16 cellular contexts compared by ENCODE assay signal in genomic region chr22:47289316-47289985, GRCh38.
DNase-seq lines count a peak whose midpoint lies in the region; ATAC-seq and TF ChIP-seq lines count a peak whose summit lies in the region.
"Had no signal": no experiment of that assay in that cellular context is flagged by ENCODE, and none has a peak within 500 bp of the region (broad histone marks: within the 10 kb centered on the region; RNA-seq: fewer than 3 reads in every experiment).

No MANE protein-coding gene starts in this region.

- H3K4me3 ChIP-seq in osteoblast (ENCODE audit: insufficient read depth, low read length), result no peak overlapping the region
- H3K4me3 ChIP-seq in uterus, result no peak overlapping the region
- H3K4me3 ChIP-seq: GM12878 had no signal

- TF ChIP-seq POLR2A in uterus (IDR thresholded peaks at IDR 0.05), result no peak

- no peak overlapping the region for H3K27ac ChIP-seq in osteoblast (ENCODE audit: low read depth, low read length)
- no peak overlapping the region for H3K27ac ChIP-seq in uterus

- H3K4me1 ChIP-seq in osteoblast (ENCODE audit: insufficient read depth, low read length), result no peaks in the 10 kb centered on the region
- H3K4me1 ChIP-seq in uterus, result no peaks in the 10 kb centered on the region

- H3K27me3 ChIP-seq in osteoblast (ENCODE audit: insufficient read depth, low read length) (no peaks in the 10 kb centered on the region), uterus (no peaks in the 10 kb centered on the region)

- no peaks in the 10 kb centered on the region for H3K9me3 Mint-ChIP-seq in natural killer cell treated with Interleukin-12 subunit alpha and Interleukin-12 subunit beta and Interleukin-15 and Interleukin-18, amount 100 ng/mL, for 72 hours
- no peaks in the 10 kb centered on the region for H3K9me3 Mint-ChIP-seq in natural killer cell
- H3K9me3 Mint-ChIP-seq: CD4-positive, alpha-beta T cell had no signal

- peak; percentile 45 for DNase-seq in natural killer cell treated with Interleukin-12 subunit alpha and Interleukin-12 subunit beta and Interleukin-15 and Interleukin-18, amount 100 ng/mL, for 72 hours (ENCODE audit: low spot score)
- DNase-seq in natural killer cell (no peak), islet precursor cell (peak; percentile 9), osteoblast (ENCODE audit: insufficient read length, low spot score, missing footprints) (peak; percentile 70), uterus (peak; percentile 6 to 7), HuH-7.5 (ENCODE audit: low spot score) (no peak)
- DNase-seq: C1 segment of cervical spinal cord, Calu3, DMS 273 treated with DMSO at 0.1 percent for 48 hours, GOT3, H9 had no signal

- no peak for TF ChIP-seq CTCF in natural killer cell (IDR thresholded peaks at IDR 0.05)
- no peak for TF ChIP-seq CTCF in osteoblast (IDR thresholded peaks at IDR 0.05; ENCODE audit: extremely low read depth, low read depth, low read length)
- TF ChIP-seq CTCF in uterus (IDR thresholded peaks at IDR 0.05), result no peak

- no peak overlapping the region for H2AFZ ChIP-seq in osteoblast (ENCODE audit: low read length)

- no peaks in the 10 kb centered on the region for H3K36me3 Mint-ChIP-seq in natural killer cell treated with Interleukin-12 subunit alpha and Interleukin-12 subunit beta and Interleukin-15 and Interleukin-18, amount 100 ng/mL, for 72 hours
- no peaks in the 10 kb centered on the region for H3K36me3 Mint-ChIP-seq in natural killer cell

- H3K4me1 Mint-ChIP-seq in natural killer cell treated with Interleukin-12 subunit alpha and Interleukin-12 subunit beta and Interleukin-15 and Interleukin-18, amount 100 ng/mL, for 72 hours (ENCODE audit: low read depth in 2 of 2), result no peaks in the 10 kb centered on the region
- no peaks in the 10 kb centered on the region for H3K4me1 Mint-ChIP-seq in natural killer cell
- H3K4me1 Mint-ChIP-seq: B cell, H9 had no signal

- no peaks in the 10 kb centered on the region for H3K9me3 ChIP-seq in osteoblast (ENCODE audit: low read depth, low read length)
- H3K9me3 ChIP-seq in uterus, result no peaks in the 10 kb centered on the region

- no peaks in the 10 kb centered on the region for H4K20me1 ChIP-seq in osteoblast (ENCODE audit: insufficient read depth, low read length)

- no peak for ATAC-seq in natural killer cell treated with Interleukin-12 subunit alpha and Interleukin-12 subunit beta and Interleukin-15 and Interleukin-18, amount 100 ng/mL, for 72 hours
- ATAC-seq in natural killer cell, result no peak
- ATAC-seq in GM18907 (IDR thresholded peaks at IDR 0.05; ENCODE audit: unreplicated experiment), result no peak
- no peak for ATAC-seq in GM21723 (IDR thresholded peaks at IDR 0.05; ENCODE audit: unreplicated experiment)
- ATAC-seq: GM12878 had no signal

- H3K36me3 ChIP-seq in osteoblast (ENCODE audit: insufficient read depth, low read length) (no peaks in the 10 kb centered on the region), uterus (no peaks in the 10 kb centered on the region)

- no peak overlapping the region for H3K4me3 Mint-ChIP-seq in natural killer cell treated with Interleukin-12 subunit alpha and Interleukin-12 subunit beta and Interleukin-15 and Interleukin-18, amount 100 ng/mL, for 72 hours
- no peak overlapping the region for H3K4me3 Mint-ChIP-seq in natural killer cell
- H3K4me3 Mint-ChIP-seq: B cell; CD4-positive, alpha-beta T cell; H9 had no signal

- H3K79me2 ChIP-seq in osteoblast (ENCODE audit: insufficient read depth, low read length), result no peaks in the 10 kb centered on the region

- peaks cover 14 to 25% of the 10 kb centered on the region in 2 donors for H3K27me3 Mint-ChIP-seq in natural killer cell treated with Interleukin-12 subunit alpha and Interleukin-12 subunit beta and Interleukin-15 and Interleukin-18, amount 100 ng/mL, for 72 hours
- H3K27me3 Mint-ChIP-seq in natural killer cell (ENCODE audit: low read depth in 2 of 2), result peaks cover 0 to 8% of the 10 kb centered on the region in 2 donors

- intact Hi-C loops in natural killer cell (cut with micrococcal nuclease) (no loop called here), uterus (cut with DNase I; ENCODE audit: low total_unique reads) (no loop called here)

- no peak overlapping the region for H3K4me2 ChIP-seq in osteoblast (ENCODE audit: insufficient read depth, low read length)

- H3K27ac Mint-ChIP-seq in natural killer cell treated with Interleukin-12 subunit alpha and Interleukin-12 subunit beta and Interleukin-15 and Interleukin-18, amount 100 ng/mL, for 72 hours, result no peak overlapping the region
- no peak overlapping the region for H3K27ac Mint-ChIP-seq in natural killer cell
- H3K27ac Mint-ChIP-seq: B cell; CD4-positive, alpha-beta T cell; H9 had no signal

Comparison
In these comparisons a context has a peak if more than half of its experiments do, and no peak if none do; other contexts are left out.
1. DNase-seq: peak in natural killer cell treated with Interleukin-12 subunit alpha and Interleukin-12 subunit beta and Interleukin-15 and Interleukin-18, amount 100 ng/mL, for 72 hours (single experiment), islet precursor cell (single experiment), osteoblast (single experiment) and uterus (2 of 2); none in natural killer cell (single experiment) and HuH-7.5 (single experiment).